ENCODE assay signal across 14 cellular contexts in genomic region chr7:51023547-51023946, GRCh38.
DNase-seq lines count a peak whose midpoint lies in the region; ATAC-seq and TF ChIP-seq lines count a peak whose summit lies in the region.
"Had no signal": no experiment of that assay in that cellular context is flagged by ENCODE, and none has a peak within 500 bp of the region (broad histone marks: within the 10 kb centered on the region; RNA-seq: fewer than 3 reads in every experiment).

No MANE protein-coding gene starts in this region.

- H3K9me3 ChIP-seq in upper lobe of right lung (no peaks in the 10 kb centered on the region), hepatocyte (ENCODE audit: low read depth) (no peaks in the 10 kb centered on the region), sigmoid colon (no peaks in the 10 kb centered on the region)
- H3K9me3 ChIP-seq: BLaER1 treated with 17β-estradiol and CSF1 and Interleukin-3, amounts not matched to agents 10 nM and 100 nM had no signal

- intact Hi-C loops in upper lobe of right lung (cut with DNase I): no loop called here
- intact Hi-C loops in sigmoid colon (cut with DNase I): no loop called here

- H3K4me2 ChIP-seq in hepatocyte: no peak overlapping the region
- H3K4me2 ChIP-seq: BLaER1 treated with 17β-estradiol and CSF1 and Interleukin-3, amounts not matched to agents 10 nM and 100 nM had no signal

- no peaks in the 10 kb centered on the region for H3K4me1 ChIP-seq in upper lobe of right lung
- peaks cover 7% of the 10 kb centered on the region for H3K4me1 ChIP-seq in hepatocyte (ENCODE audit: insufficient read depth)
- H3K4me1 ChIP-seq in sigmoid colon: no peaks in the 10 kb centered on the region

- no peak overlapping the region for H3K4me3 ChIP-seq in coronary artery
- H3K4me3 ChIP-seq in upper lobe of right lung: no peak overlapping the region
- no peak overlapping the region for H3K4me3 ChIP-seq in hepatocyte
- no peak overlapping the region for H3K4me3 ChIP-seq in sigmoid colon
- H3K4me3 ChIP-seq: BLaER1 treated with 17β-estradiol and CSF1 and Interleukin-3, amounts not matched to agents 10 nM and 100 nM; GM12878; GM23248 had no signal

- TF ChIP-seq CTCF in coronary artery (IDR thresholded peaks at IDR 0.05): no peak
- TF ChIP-seq CTCF in upper lobe of right lung (IDR thresholded peaks at IDR 0.05): no peak
- TF ChIP-seq CTCF in hepatocyte (IDR thresholded peaks at IDR 0.05; ENCODE audit: poor library complexity): no peak
- TF ChIP-seq CTCF in sigmoid colon (IDR thresholded peaks at IDR 0.05): no peak

- no peak for TF ChIP-seq POLR2A in sigmoid colon (IDR thresholded peaks at IDR 0.05)

- DNase-seq in activated CD8-positive, alpha-beta memory T cell treated with anti-CD3 and anti-CD28 coated beads for 24 hours: peak; percentile 51
- no peak for DNase-seq in activated CD8-positive, alpha-beta memory T cell treated with anti-CD3 and anti-CD28 coated beads, Interleukin-2, amount 50 U/mL, for 4 hours
- DNase-seq in coronary artery (ENCODE audit: low spot score): peak; percentile 59
- peak; percentile 27 for DNase-seq in left lobe of liver (ENCODE audit: low spot score)
- peak; percentile 45 for DNase-seq in upper lobe of right lung
- DNase-seq in hepatocyte (ENCODE audit: low spot score): no peak
- no peak for DNase-seq in sigmoid colon
- DNase-seq: 8988T; CD4-positive, CD25-positive, alpha-beta regulatory T cell; GM23248 had no signal

- H3K27me3 ChIP-seq in upper lobe of right lung (no peaks in the 10 kb centered on the region), hepatocyte (no peaks in the 10 kb centered on the region), sigmoid colon (no peaks in the 10 kb centered on the region)
- H3K27me3 ChIP-seq: BLaER1 treated with 17β-estradiol and CSF1 and Interleukin-3, amounts not matched to agents 10 nM and 100 nM had no signal

- ATAC-seq in left lobe of liver (no peak), upper lobe of right lung (no peak)
- ATAC-seq: GM12878, HCT116 had no signal

- H2AFZ ChIP-seq in hepatocyte: no peak overlapping the region
- H2AFZ ChIP-seq: GM23248 had no signal

- H3K79me2 ChIP-seq in hepatocyte: no peaks in the 10 kb centered on the region

- H3K27ac ChIP-seq in coronary artery (no peak overlapping the region), upper lobe of right lung (no peak overlapping the region), hepatocyte (no peak overlapping the region), sigmoid colon (no peak overlapping the region)
- H3K27ac ChIP-seq: BLaER1 treated with 17β-estradiol and CSF1 and Interleukin-3, amounts not matched to agents 10 nM and 100 nM; GM23248; HL-60 had no signal

- 90% methylated on average over 9 of the region's 9 CpGs for WGBS in hepatocyte (ENCODE audit: low lambda C conversion rate, missing lambda C conversion rate)
- WGBS in sigmoid colon, 2 donors: 94 to 96% methylated on average over 9 of the region's 9 CpGs

- H3K36me3 ChIP-seq in upper lobe of right lung (no peaks in the 10 kb centered on the region), hepatocyte (replicated peaks; ENCODE audit: insufficient read depth, low read depth) (no peaks in the 10 kb centered on the region), sigmoid colon (no peaks in the 10 kb centered on the region)

- no peak for TF ChIP-seq EP300 in sigmoid colon (IDR thresholded peaks at IDR 0.05)

- H4K20me1 ChIP-seq in hepatocyte (ENCODE audit: insufficient read depth, poor library complexity, severe bottlenecking): no peaks in the 10 kb centered on the region
- H4K20me1 ChIP-seq: BLaER1 treated with 17β-estradiol and CSF1 and Interleukin-3, amounts not matched to agents 10 nM and 100 nM had no signal

- no peaks in the 10 kb centered on the region for H3K9me2 ChIP-seq in hepatocyte (replicated peaks; ENCODE audit: insufficient read depth)

Comparison
In these comparisons a context has a peak if more than half of its experiments do, and no peak if none do; other contexts are left out.
1. DNase-seq: peak in activated CD8-positive, alpha-beta memory T cell treated with anti-CD3 and anti-CD28 coated beads for 24 hours (single experiment), coronary artery (single experiment), left lobe of liver (single experiment) and upper lobe of right lung (single experiment); none in activated CD8-positive, alpha-beta memory T cell treated with anti-CD3 and anti-CD28 coated beads, Interleukin-2, amount 50 U/mL, for 4 hours (single experiment), hepatocyte (single experiment) and sigmoid colon (single experiment).